Comparison of ENCODE assay signal across 1 cellular context in the genomic region with DNA sequence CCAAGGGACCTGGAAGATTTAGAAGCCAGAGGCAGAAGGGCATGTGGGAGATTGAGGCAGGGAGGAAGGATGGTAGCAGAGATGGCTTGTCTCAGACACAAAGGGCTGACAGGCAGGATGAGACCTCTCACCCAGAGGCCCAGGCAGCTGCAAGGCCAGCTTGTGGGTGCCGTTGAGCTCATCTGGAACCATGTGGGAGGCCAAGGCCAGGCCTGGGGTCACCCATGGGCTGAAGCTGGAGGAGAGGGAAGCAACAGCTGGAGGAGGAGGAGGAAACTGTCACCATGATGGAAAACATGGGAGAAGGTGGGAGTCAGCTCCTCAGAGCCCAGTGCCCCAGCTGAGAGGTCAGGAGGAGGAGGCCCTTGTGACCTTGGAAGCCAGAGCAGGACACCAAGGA.
A peak's percentile ranks its signal among the peaks of the same experiment; 100 is the strongest.
TF ChIP-seq lines count a peak whose summit lies in the region.

No MANE protein-coding gene starts in this region.

TF ChIP-seq in K562, 482 proteins besides CTCF, POLR2A, EP300 and RAD21:
- TF ChIP-seq, protein P1, sequence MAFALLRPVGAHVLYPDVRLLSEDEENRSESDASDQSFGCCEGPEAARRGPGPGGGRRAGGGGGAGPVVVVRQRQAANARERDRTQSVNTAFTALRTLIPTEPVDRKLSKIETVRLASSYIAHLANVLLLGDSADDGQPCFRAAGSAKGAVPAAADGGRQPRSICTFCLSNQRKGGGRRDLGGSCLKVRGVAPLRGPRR (CRISPR knock-in tag; IDR thresholded peaks at IDR 0.05) = no peak
- TF ChIP-seq ZFP30 (CRISPR knock-in tag; IDR thresholded peaks at IDR 0.05; ENCODE audit: borderline replicate concordance) = no peak
- TF ChIP-seq, protein P2, sequence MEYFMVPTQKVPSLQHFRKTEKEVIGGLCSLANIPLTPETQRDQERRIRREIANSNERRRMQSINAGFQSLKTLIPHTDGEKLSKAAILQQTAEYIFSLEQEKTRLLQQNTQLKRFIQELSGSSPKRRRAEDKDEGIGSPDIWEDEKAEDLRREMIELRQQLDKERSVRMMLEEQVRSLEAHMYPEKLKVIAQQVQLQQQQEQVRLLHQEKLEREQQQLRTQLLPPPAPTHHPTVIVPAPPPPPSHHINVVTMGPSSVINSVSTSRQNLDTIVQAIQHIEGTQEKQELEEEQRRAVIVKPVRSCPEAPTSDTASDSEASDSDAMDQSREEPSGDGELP (CRISPR knock-in tag; IDR thresholded peaks at IDR 0.05; ENCODE audit: borderline replicate concordance) = peak; percentile 24; the same call in 1 of the 2 replicates
- no peak for TF ChIP-seq HLTF (IDR thresholded peaks at IDR 0.05)
- 0 out of 2 replicates have a peak, but pooled peaks have one; percentile 24 for TF ChIP-seq CBFA2T3 (IDR thresholded peaks at IDR 0.05)
- TF ChIP-seq USF1 (CRISPR knock-in tag; IDR thresholded peaks at IDR 0.05) = peak; percentile 12; the same call in 1 of the 2 replicates
- peak; percentile 10; the same call in 1 of the 2 replicates for TF ChIP-seq CBFA2T2 (conservative IDR thresholded peaks at IDR 0.05)
- no peak for TF ChIP-seq ZNF644 (tag; IDR thresholded peaks at IDR 0.05; ENCODE audit: low read depth)
TF ChIP-seq in K562: peak in this region for 4.
